In the genomic region with DNA sequence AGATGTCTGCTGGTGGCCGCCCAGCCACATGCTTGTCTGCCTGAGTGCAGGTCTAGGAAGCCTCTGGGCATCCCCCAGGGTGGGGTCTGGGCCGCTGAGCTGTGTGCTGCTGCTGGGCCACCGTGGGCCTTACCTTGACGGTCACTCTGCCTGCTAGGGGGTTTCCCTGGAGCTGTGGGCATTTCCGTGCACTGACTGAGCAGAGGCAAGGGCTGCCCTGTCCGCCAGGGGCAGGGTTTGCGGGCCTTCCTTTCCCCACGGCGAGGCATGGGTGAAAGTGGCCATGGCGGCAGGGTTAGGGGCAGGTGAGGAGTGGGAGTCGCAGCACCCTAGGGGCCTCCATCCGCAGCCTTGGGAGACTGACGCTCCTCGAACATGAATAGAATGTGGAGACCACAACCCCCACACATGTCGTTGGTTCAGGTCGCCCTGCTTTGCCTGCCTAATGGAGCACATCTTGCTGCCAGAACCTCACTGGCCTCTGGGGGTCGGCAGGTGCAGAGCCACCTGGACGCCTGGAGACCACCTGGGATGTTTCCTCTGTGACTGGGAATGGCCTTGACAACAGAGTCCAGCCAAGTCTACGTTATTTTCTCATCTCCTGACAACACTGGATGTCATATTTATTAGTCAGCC, we compare ENCODE assay signal across 27 cellular contexts. TPM values are rescaled to one million over a fixed set of nuclear protein-coding genes. Genes with fewer than 3 reads are reported as not detected.
DNase-seq lines count a peak whose midpoint lies in the region; ATAC-seq and TF ChIP-seq lines count a peak whose summit lies in the region.
"Had no signal": no experiment of that assay in that cellular context is flagged by ENCODE, and none has a peak within 500 bp of the region (broad histone marks: within the 10 kb centered on the region; RNA-seq: fewer than 3 reads in every experiment).

No MANE protein-coding gene starts in this region.

- intact Hi-C loops in activated CD4-positive, alpha-beta T cell treated with anti-CD3 and anti-CD28 coated beads for 36 hours (cut with DNase I, micrococcal nuclease), result no loop called here

- H3K4me1 Mint-ChIP-seq in nephron, result peaks cover 15% of the 10 kb centered on the region
- peaks cover 12% of the 10 kb centered on the region for H3K4me1 Mint-ChIP-seq in activated CD4-positive, alpha-beta T cell treated with anti-CD3 and anti-CD28 coated beads for 36 hours

- peak overlapping the region; percentile 31 to 63 (median 38) for H3K4me3 Mint-ChIP-seq in nephron
- H3K4me3 Mint-ChIP-seq in activated CD4-positive, alpha-beta T cell treated with anti-CD3 and anti-CD28 coated beads for 36 hours, result no peak overlapping the region

- no peak for ATAC-seq in activated CD4-positive, alpha-beta T cell treated with anti-CD3 and anti-CD28 coated beads for 36 hours
- ATAC-seq: activated CD4-positive, CD25-positive, alpha-beta regulatory T cell treated with anti-CD3 and anti-CD28 coated beads, Interleukin-2, amount 50 U/mL, for 24 hours; mucosa of descending colon; natural killer cell treated with Interleukin-12 subunit alpha and Interleukin-12 subunit beta and Interleukin-15 and Interleukin-18, amount 100 ng/mL, for 72 hours; upper lobe of right lung had no signal

- H3K27me3 ChIP-seq in effector memory CD4-positive, alpha-beta T cell (replicated peaks; ENCODE audit: control insufficient read depth, insufficient read depth, low read length, poor library complexity, severe bottlenecking), result no peaks in the 10 kb centered on the region
- H3K27me3 ChIP-seq: esophagus squamous epithelium, upper lobe of right lung had no signal

- CTCF ChIA-PET in RWPE1 (lab: Yijun Ruan, JAX), result no interaction called here
- CTCF ChIA-PET in activated CD4-positive, alpha-beta T cell treated with anti-CD3 and anti-CD28 coated beads for 36 hours (lab: Charles Lee), result no interaction called here

- peaks cover 18% of the 10 kb centered on the region for H3K4me1 ChIP-seq in effector memory CD4-positive, alpha-beta T cell (ENCODE audit: control insufficient read depth, insufficient read depth, low read length, poor library complexity, severe bottlenecking)

- peak in 2 of 3 experiments; percentile 65 to 67 for DNase-seq in NCI-H1417 (lab: John Stamatoyannopoulos, UW)
- no peak for DNase-seq in NCI-H1417 treated with DMSO at 0.1 percent for 48 hours (lab: John Stamatoyannopoulos, UW)
- DNase-seq in LNCaP clone FGC (ENCODE audit: low read depth), result no peak
- DNase-seq in RWPE1 (ENCODE audit: low spot score), result no peak
- no peak for DNase-seq in effector memory CD4-positive, alpha-beta T cell
- DNase-seq in stimulated activated CD8-positive, alpha-beta memory T cell treated with anti-CD3 and anti-CD28 coated beads, Interleukin-4, amount 100 ng/mL, for 48 hours, result no peak
- no peak for DNase-seq in activated CD4-positive, alpha-beta T cell treated with anti-CD3 and anti-CD28 coated beads for 36 hours
- DNase-seq: activated CD4-positive, alpha-beta memory T cell treated with anti-CD3 and anti-CD28 coated beads, Interleukin-2, amount 10 ng/mL, durations not matched to agents 7 days and 5 days; activated CD8-positive, alpha-beta memory T cell treated with anti-CD3 and anti-CD28 coated beads, Interleukin-2, amount 50 U/mL, for 4 hours; activated naive CD4-positive, alpha-beta T cell treated with anti-CD3 and anti-CD28 coated beads, Interleukin-2, amount 50 U/mL, for 16 hours; amniotic stem cell; CD8-positive, alpha-beta memory T cell; DMS153; dorsolateral prefrontal cortex; esophagus squamous epithelium; foreskin melanocyte; KBM-7; mucosa of descending colon; NCI-H774; stimulated activated naive CD4-positive, alpha-beta T cell treated with Interleukin-2 at 50 U/mL for 16 hours; T-helper 2 cell; upper lobe of right lung had no signal

- H3K36me3 ChIP-seq in effector memory CD4-positive, alpha-beta T cell (ENCODE audit: control insufficient read depth, insufficient read depth, low read length), result no peaks in the 10 kb centered on the region
- H3K36me3 ChIP-seq: esophagus squamous epithelium, upper lobe of right lung had no signal

- peak overlapping the region; percentile 63 for H3K4me3 ChIP-seq in LNCaP clone FGC (ENCODE audit: low read depth, low read length)
- H3K4me3 ChIP-seq in effector memory CD4-positive, alpha-beta T cell (ENCODE audit: insufficient read depth, low read depth, low read length, poor library complexity, severe bottlenecking), result no peak overlapping the region
- H3K4me3 ChIP-seq: dorsolateral prefrontal cortex, mucosa of descending colon, SK-N-MC, skin epidermis had no signal

- H3K27me3 Mint-ChIP-seq in nephron (ENCODE audit: low read depth), result peaks cover 18% of the 10 kb centered on the region
- no peaks in the 10 kb centered on the region for H3K27me3 Mint-ChIP-seq in activated CD4-positive, alpha-beta T cell treated with anti-CD3 and anti-CD28 coated beads for 36 hours
- H3K27me3 Mint-ChIP-seq: CD8-positive, alpha-beta memory T cell; natural killer cell treated with Interleukin-12 subunit alpha and Interleukin-12 subunit beta and Interleukin-15 and Interleukin-18, amount 100 ng/mL, for 72 hours had no signal

- no peaks in the 10 kb centered on the region for H3K36me3 Mint-ChIP-seq in nephron (ENCODE audit: low read depth)
- no peaks in the 10 kb centered on the region for H3K36me3 Mint-ChIP-seq in activated CD4-positive, alpha-beta T cell treated with anti-CD3 and anti-CD28 coated beads for 36 hours (ENCODE audit: low read depth)
- H3K36me3 Mint-ChIP-seq: natural killer cell treated with Interleukin-12 subunit alpha and Interleukin-12 subunit beta and Interleukin-15 and Interleukin-18, amount 100 ng/mL, for 72 hours had no signal

- peak overlapping the region; percentile 50 for H3K27ac ChIP-seq in RWPE1
- H3K27ac ChIP-seq in effector memory CD4-positive, alpha-beta T cell (ENCODE audit: insufficient read depth, low read length, poor library complexity, severe bottlenecking), result no peak overlapping the region
- H3K27ac ChIP-seq: dorsolateral prefrontal cortex, SK-N-MC, upper lobe of right lung had no signal

- no peaks in the 10 kb centered on the region for H3K9me3 Mint-ChIP-seq in nephron
- H3K9me3 Mint-ChIP-seq in activated CD4-positive, alpha-beta T cell treated with anti-CD3 and anti-CD28 coated beads for 36 hours (ENCODE audit: low read depth), result no peaks in the 10 kb centered on the region
- H3K9me3 Mint-ChIP-seq: activated CD4-positive, alpha-beta memory T cell treated with anti-CD3 and anti-CD28 coated beads, Interleukin-2, amount 10 ng/mL, durations not matched to agents 7 days and 5 days; CD8-positive, alpha-beta memory T cell had no signal

- POLR2A ChIA-PET in RWPE1 (lab: Yijun Ruan, JAX; ENCODE audit: low non-redundant PET), result interaction anchor here (0.6 kb wide), 1 partner anchor 60 kb away, joined by 4 read pairs; no protein-coding TSS in a partner anchor
- POLR2A ChIA-PET in activated CD4-positive, alpha-beta T cell treated with anti-CD3 and anti-CD28 coated beads for 36 hours (lab: Charles Lee), result no interaction called here

- H3K9me3 ChIP-seq in effector memory CD4-positive, alpha-beta T cell (ENCODE audit: control insufficient read depth, low read length), result no peaks in the 10 kb centered on the region
- H3K9me3 ChIP-seq: esophagus squamous epithelium, mucosa of descending colon, upper lobe of right lung had no signal

- no peak for TF ChIP-seq CTCF in LNCaP clone FGC (IDR thresholded peaks at IDR 0.05; ENCODE audit: control insufficient read depth, extremely low read depth, insufficient read depth)
- TF ChIP-seq CTCF in RWPE1 (conservative IDR thresholded peaks at IDR 0.05; ENCODE audit: low read depth), result no peak
- no peak for TF ChIP-seq CTCF in nephron (IDR thresholded peaks at IDR 0.05; ENCODE audit: unreplicated experiment in 3 of 3)

- no peak overlapping the region for H3K27ac Mint-ChIP-seq in nephron
- no peak overlapping the region for H3K27ac Mint-ChIP-seq in activated CD4-positive, alpha-beta T cell treated with anti-CD3 and anti-CD28 coated beads for 36 hours
- H3K27ac Mint-ChIP-seq: activated CD4-positive, alpha-beta memory T cell treated with anti-CD3 and anti-CD28 coated beads, Interleukin-2, amount 10 ng/mL, durations not matched to agents 7 days and 5 days; natural killer cell treated with Interleukin-12 subunit alpha and Interleukin-12 subunit beta and Interleukin-15 and Interleukin-18, amount 100 ng/mL, for 72 hours had no signal

RNA-seq across cellular contexts. Expression of gene ZBTB42, which starts 2.5 kb away (rescaled TPM):
- 1 to 10 TPM; 1.5 to 2.0 TPM for total RNA-seq in activated CD4-positive, alpha-beta T cell treated with anti-CD3 and anti-CD28 coated beads for 36 hours

RNA-seq across cellular contexts. Expression of gene AKT1, which starts 7.8 kb away (rescaled TPM):
- 100 to 1,000 TPM; 110 to 126 TPM for total RNA-seq in activated CD4-positive, alpha-beta T cell treated with anti-CD3 and anti-CD28 coated beads for 36 hours

RNA-seq across cellular contexts. Expression of gene SIVA1, which starts 50.5 kb away (rescaled TPM):
- total RNA-seq in activated CD4-positive, alpha-beta T cell treated with anti-CD3 and anti-CD28 coated beads for 36 hours, result 10 to 100 TPM; 47.1 to 97.1 TPM

Comparison
In these comparisons a context has a peak if more than half of its experiments do, and no peak if none do; other contexts are left out.
1. DNase-seq: peak in NCI-H1417 (2 of 3); none in NCI-H1417 treated with DMSO at 0.1 percent for 48 hours (single experiment), LNCaP clone FGC (single experiment), RWPE1 (single experiment), effector memory CD4-positive, alpha-beta T cell (0 of 3), stimulated activated CD8-positive, alpha-beta memory T cell treated with anti-CD3 and anti-CD28 coated beads, Interleukin-4, amount 100 ng/mL, for 48 hours (single experiment) and activated CD4-positive, alpha-beta T cell treated with anti-CD3 and anti-CD28 coated beads for 36 hours (single experiment).